8 cellular contexts compared by ENCODE assay signal in the genomic region with DNA sequence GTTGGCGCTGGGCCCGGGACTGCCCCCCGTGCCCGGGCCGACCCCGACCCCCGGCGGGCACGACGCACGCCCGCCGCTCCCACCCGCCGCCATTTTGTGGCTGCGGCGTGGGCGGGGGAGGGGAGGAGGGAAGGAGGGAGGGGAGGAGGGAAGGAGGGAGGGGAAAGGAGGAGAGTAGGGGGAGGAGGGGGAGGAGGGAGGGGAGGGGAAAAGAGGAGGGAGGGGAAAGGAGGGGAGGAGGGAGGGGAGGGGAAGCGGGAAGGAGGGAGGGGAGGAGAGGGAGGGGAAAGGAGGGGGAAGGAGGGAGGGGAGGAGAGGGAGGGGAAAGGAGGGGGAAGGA. TPM values are rescaled to one million over a fixed set of nuclear protein-coding genes. Genes with fewer than 3 reads are reported as not detected.
DNase-seq lines count a peak whose midpoint lies in the region; ATAC-seq and TF ChIP-seq lines count a peak whose summit lies in the region.

A gene (minus strand): TSS at position 104 of the 340 bp plus-strand sequence. CDS start 11 bp downstream, at position 93.

- peak within 1 kb of the TSS; percentile 65 for H3K4me3 ChIP-seq in fibroblast of mammary gland (ENCODE audit: control insufficient read depth, low read depth, low read length)

- peak within 1 kb of the TSS; percentile 46 for H3K27ac Mint-ChIP-seq in activated T-cell treated with anti-CD3 and anti-CD28 coated beads, Interleukin-2, amount 50 U/mL, for 72 hours
- peak within 1 kb of the TSS in 1 of 2 donors; percentile 82 for H3K27ac Mint-ChIP-seq in natural killer cell

- intact Hi-C loops in natural killer cell (cut with micrococcal nuclease), result loop anchor here (5.0 kb wide), 2 partner anchors 37 to 88 kb away; a partner anchor contains a TSS

- peak; percentile 17 for DNase-seq in NCI-H2107 (lab: John Stamatoyannopoulos, UW)
- no peak for DNase-seq in NCI-H2107 treated with DMSO at 0.1 percent for 48 hours (lab: John Stamatoyannopoulos, UW; ENCODE audit: unreplicated experiment)
- peak; percentile 12 for DNase-seq in NCI-H510A treated with DMSO at 0.1 percent for 48 hours (lab: John Stamatoyannopoulos, UW)
- DNase-seq in activated T-cell treated with anti-CD3 and anti-CD28 coated beads, Interleukin-2, amount 50 U/mL, for 72 hours, result peak; percentile 52 to 60
- DNase-seq in fibroblast of mammary gland (ENCODE audit: low read depth), result peak; percentile 90
- DNase-seq in natural killer cell, result no peak
- peak; percentile 44 for DNase-seq in superior temporal gyrus (ENCODE audit: extremely low spot score)

- H3K4me1 Mint-ChIP-seq in activated T-cell treated with anti-CD3 and anti-CD28 coated beads, Interleukin-2, amount 50 U/mL, for 72 hours (ENCODE audit: low read depth), result peaks cover 14% of the 10 kb centered on the region
- H3K4me1 Mint-ChIP-seq in natural killer cell, result peaks cover 16 to 46% of the 10 kb centered on the region in 2 donors

- H3K36me3 Mint-ChIP-seq in activated T-cell treated with anti-CD3 and anti-CD28 coated beads, Interleukin-2, amount 50 U/mL, for 72 hours (ENCODE audit: insufficient read depth in 2 of 2), result no peaks in the 10 kb centered on the region
- no peaks in the 10 kb centered on the region for H3K36me3 Mint-ChIP-seq in natural killer cell

- H3K27me3 Mint-ChIP-seq in activated T-cell treated with anti-CD3 and anti-CD28 coated beads, Interleukin-2, amount 50 U/mL, for 72 hours (ENCODE audit: low read depth), result no peaks in the 10 kb centered on the region
- no peaks in the 10 kb centered on the region for H3K27me3 Mint-ChIP-seq in natural killer cell (ENCODE audit: low read depth in 2 of 2)

- ATAC-seq in activated T-cell treated with anti-CD3 and anti-CD28 coated beads, Interleukin-2, amount 50 U/mL, for 72 hours (replicated peaks in 1 of 2), result no peak
- ATAC-seq in natural killer cell (peak in 2 of 3 donors; percentile 34), GM18868 (IDR thresholded peaks at IDR 0.05; ENCODE audit: unreplicated experiment) (no peak)

- H3K4me3 Mint-ChIP-seq in activated T-cell treated with anti-CD3 and anti-CD28 coated beads, Interleukin-2, amount 50 U/mL, for 72 hours, result peak within 1 kb of the TSS; percentile 77 to 88
- H3K4me3 Mint-ChIP-seq in natural killer cell, result peak within 1 kb of the TSS; percentile 81

- TF ChIP-seq CTCF in fibroblast of mammary gland (conservative IDR thresholded peaks at IDR 0.05; ENCODE audit: control insufficient read depth, insufficient read depth, low read depth, low read length), result no peak
- TF ChIP-seq CTCF in natural killer cell (IDR thresholded peaks at IDR 0.05), result no peak

- no peaks in the 10 kb centered on the region for H3K9me3 Mint-ChIP-seq in activated T-cell treated with anti-CD3 and anti-CD28 coated beads, Interleukin-2, amount 50 U/mL, for 72 hours
- H3K9me3 Mint-ChIP-seq in natural killer cell, result no peaks in the 10 kb centered on the region

RNA-seq across cellular contexts. Expression of the gene that starts here (rescaled TPM):
- 10 to 100 TPM; 48.7 to 56.2 TPM for total RNA-seq in activated T-cell treated with anti-CD3 and anti-CD28 coated beads, Interleukin-2, amount 50 U/mL, for 72 hours
- 10 to 100 TPM; 47.6 to 57.0 (median 53.4) TPM for total RNA-seq in natural killer cell

Comparison
In these comparisons a context has a peak if more than half of its experiments do, and no peak if none do; other contexts are left out.
1. DNase-seq: peak in NCI-H2107 (single experiment), NCI-H510A treated with DMSO at 0.1 percent for 48 hours (single experiment), activated T-cell treated with anti-CD3 and anti-CD28 coated beads, Interleukin-2, amount 50 U/mL, for 72 hours (2 of 2), fibroblast of mammary gland (single experiment) and superior temporal gyrus (single experiment); none in NCI-H2107 treated with DMSO at 0.1 percent for 48 hours (single experiment) and natural killer cell (single experiment).
2. ATAC-seq: peak in natural killer cell (2 of 3); none in activated T-cell treated with anti-CD3 and anti-CD28 coated beads, Interleukin-2, amount 50 U/mL, for 72 hours (0 of 2) and GM18868 (single experiment).